ENCODE assay signal across 2 cellular contexts in the genomic region with DNA sequence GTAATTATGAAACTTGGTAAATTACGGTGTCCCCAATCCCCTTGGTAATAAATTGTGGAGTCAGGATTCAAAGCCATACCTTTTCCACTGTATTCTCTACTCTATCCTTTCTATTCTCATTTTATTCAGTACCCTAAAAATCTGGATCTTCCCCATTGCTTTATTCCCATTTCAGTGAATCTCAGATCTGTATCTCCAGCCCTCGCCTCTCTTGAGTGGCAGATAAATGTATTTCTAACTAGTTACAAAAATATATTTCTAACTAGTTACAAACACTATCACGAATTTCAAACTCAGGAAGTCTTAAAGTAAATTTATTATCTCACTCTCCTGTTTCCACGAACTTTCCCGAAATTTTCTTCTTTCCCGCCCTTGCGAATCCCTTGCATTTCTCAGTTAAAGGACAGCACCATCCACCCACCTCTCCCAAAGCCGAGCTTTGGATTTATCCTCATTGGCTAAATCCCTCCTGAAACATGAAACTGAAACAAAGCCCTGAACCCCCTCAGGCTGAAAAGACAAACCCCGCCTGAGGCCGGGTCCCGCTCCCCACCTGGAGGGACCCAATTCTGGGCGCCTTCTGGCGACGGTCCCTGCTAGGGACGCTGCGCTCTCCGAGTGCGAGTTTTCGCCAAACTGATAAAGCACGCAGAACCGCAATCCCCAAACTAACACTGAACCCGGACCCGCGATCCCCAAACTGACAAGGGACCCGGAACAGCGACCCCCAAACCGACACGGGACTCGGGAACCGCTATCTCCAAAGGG.
TF ChIP-seq lines count a peak whose summit lies in the region.

No MANE protein-coding gene starts in this region.

TF ChIP-seq in K562, 482 proteins besides CTCF, POLR2A, EP300 and RAD21:
- no peak for TF ChIP-seq PTBP1 (IDR thresholded peaks at IDR 0.05; ENCODE audit: low read depth, low read length)
- no peak for TF ChIP-seq BCOR (IDR thresholded peaks at IDR 0.05)
- TF ChIP-seq ZBED1 (IDR thresholded peaks at IDR 0.05) = no peak
- TF ChIP-seq ARID1B (IDR thresholded peaks at IDR 0.05) = peak; percentile 28
- TF ChIP-seq TCF3 (CRISPR knock-in tag; IDR thresholded peaks at IDR 0.05) = peak; percentile 41
- peak; percentile 13; the same call in 1 of the 2 replicates for TF ChIP-seq SMARCA4 (IDR thresholded peaks at IDR 0.05)
- TF ChIP-seq SMARCE1 (IDR thresholded peaks at IDR 0.05) = 0 out of 2 replicates have a peak, but pooled peaks have one; percentile 45
- TF ChIP-seq, protein P1, sequence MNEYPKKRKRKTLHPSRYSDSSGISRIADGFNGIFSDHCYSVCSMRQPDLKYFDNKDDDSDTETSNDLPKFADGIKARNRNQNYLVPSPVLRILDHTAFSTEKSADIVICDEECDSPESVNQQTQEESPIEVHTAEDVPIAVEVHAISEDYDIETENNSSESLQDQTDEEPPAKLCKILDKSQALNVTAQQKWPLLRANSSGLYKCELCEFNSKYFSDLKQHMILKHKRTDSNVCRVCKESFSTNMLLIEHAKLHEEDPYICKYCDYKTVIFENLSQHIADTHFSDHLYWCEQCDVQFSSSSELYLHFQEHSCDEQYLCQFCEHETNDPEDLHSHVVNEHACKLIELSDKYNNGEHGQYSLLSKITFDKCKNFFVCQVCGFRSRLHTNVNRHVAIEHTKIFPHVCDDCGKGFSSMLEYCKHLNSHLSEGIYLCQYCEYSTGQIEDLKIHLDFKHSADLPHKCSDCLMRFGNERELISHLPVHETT (CRISPR knock-in tag; conservative IDR thresholded peaks at IDR 0.05 in 1 of 2, IDR thresholded peaks at IDR 0.05 in 1 of 2) = 0 out of 4 replicates have a peak, but pooled peaks of 1 of the 2 experiments have one; percentile 19
- TF ChIP-seq ZBTB7A (IDR thresholded peaks at IDR 0.05; ENCODE audit: borderline replicate concordance, control insufficient read depth, low read depth, low read length) = peak; percentile 66; the same call in 1 of the 2 replicates
- peak; percentile 34; the same call in 1 of the 2 replicates for TF ChIP-seq CBFA2T3 (IDR thresholded peaks at IDR 0.05)
- peak; percentile 52; the same call in 1 of the 2 replicates for TF ChIP-seq POLR2G (IDR thresholded peaks at IDR 0.05; ENCODE audit: low read depth, low read length)
- no peak for TF ChIP-seq TCFL5 (CRISPR knock-in tag; conservative IDR thresholded peaks at IDR 0.05)
- peak; percentile 40; the same call in 1 of the 2 replicates for TF ChIP-seq BHLHE40 (IDR thresholded peaks at IDR 0.05; ENCODE audit: low read length)

TF ChIP-seq in HEK293T, 16 proteins besides CTCF, POLR2A, EP300 and RAD21:
- TF ChIP-seq ARNT (IDR thresholded peaks at IDR 0.05) (no peak), SUZ12 (IDR thresholded peaks at IDR 0.05) (no peak), FOXA1 (IDR thresholded peaks at IDR 0.05) (no peak), CTBP1 (IDR thresholded peaks at IDR 0.05; ENCODE audit: borderline replicate concordance) (no peak), TARDBP (IDR thresholded peaks at IDR 0.05) (no peak), ZNF384 (IDR thresholded peaks at IDR 0.05) (no peak), L3MBTL2 (conservative IDR thresholded peaks at IDR 0.05) (no peak), ELF4 (IDR thresholded peaks at IDR 0.05) (no peak)
- TF ChIP-seq, protein P2, sequence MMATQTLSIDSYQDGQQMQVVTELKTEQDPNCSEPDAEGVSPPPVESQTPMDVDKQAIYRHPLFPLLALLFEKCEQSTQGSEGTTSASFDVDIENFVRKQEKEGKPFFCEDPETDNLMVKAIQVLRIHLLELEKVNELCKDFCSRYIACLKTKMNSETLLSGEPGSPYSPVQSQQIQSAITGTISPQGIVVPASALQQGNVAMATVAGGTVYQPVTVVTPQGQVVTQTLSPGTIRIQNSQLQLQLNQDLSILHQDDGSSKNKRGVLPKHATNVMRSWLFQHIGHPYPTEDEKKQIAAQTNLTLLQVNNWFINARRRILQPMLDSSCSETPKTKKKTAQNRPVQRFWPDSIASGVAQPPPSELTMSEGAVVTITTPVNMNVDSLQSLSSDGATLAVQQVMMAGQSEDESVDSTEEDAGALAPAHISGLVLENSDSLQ (IDR thresholded peaks at IDR 0.05) = no peak
